In genomic region chr2:10058251-10059015, GRCh38 we compare ENCODE assay signal across 1 cellular context.
TF ChIP-seq lines count a peak whose summit lies in the region.

No MANE protein-coding gene starts in this region.

TF ChIP-seq in H1, 55 proteins besides CTCF, POLR2A, EP300 and RAD21:
- TF ChIP-seq, protein P1, sequence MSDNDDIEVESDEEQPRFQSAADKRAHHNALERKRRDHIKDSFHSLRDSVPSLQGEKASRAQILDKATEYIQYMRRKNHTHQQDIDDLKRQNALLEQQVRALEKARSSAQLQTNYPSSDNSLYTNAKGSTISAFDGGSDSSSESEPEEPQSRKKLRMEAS (IDR thresholded peaks at IDR 0.05): no peak
- TF ChIP-seq SP4 (IDR thresholded peaks at IDR 0.05; ENCODE audit: low read length) (no peak), KDM1A (IDR thresholded peaks at IDR 0.05; ENCODE audit: borderline replicate concordance, low read length) (no peak), EZH2 (IDR thresholded peaks at IDR 0.05; ENCODE audit: low read depth, low read length, severe bottlenecking) (no peak), BACH1 (IDR thresholded peaks at IDR 0.05; ENCODE audit: low read length) (no peak), JUND (IDR thresholded peaks at IDR 0.05; ENCODE audit: low read length) (no peak), SRF (IDR thresholded peaks at IDR 0.05; ENCODE audit: low read depth, low read length) (no peak), SP2 (IDR thresholded peaks at IDR 0.05; ENCODE audit: low read length) (no peak), NANOG (IDR thresholded peaks at IDR 0.05; ENCODE audit: insufficient read depth, low read depth, low read length, poor library complexity, severe bottlenecking) (no peak), TAF7 (optimal IDR thresholded peaks at IDR 0.05; ENCODE audit: borderline replicate concordance, low read depth, low read length) (no peak), SIN3A (conservative IDR thresholded peaks at IDR 0.05 in 1 of 2, IDR thresholded peaks at IDR 0.05 in 1 of 2; ENCODE audit: low read depth in 1 of 2, low read length in 2 of 2) (no peak), CHD2 (IDR thresholded peaks at IDR 0.05; ENCODE audit: low read length) (no peak), CBX8 (IDR thresholded peaks at IDR 0.05; ENCODE audit: borderline replicate concordance, low read depth, low read length) (no peak), GABPA (IDR thresholded peaks at IDR 0.05; ENCODE audit: borderline replicate concordance, insufficient read depth, low read length) (no peak), YY1 (IDR thresholded peaks at IDR 0.05; ENCODE audit: low read depth, low read length) (no peak)
- TF ChIP-seq, protein P2, sequence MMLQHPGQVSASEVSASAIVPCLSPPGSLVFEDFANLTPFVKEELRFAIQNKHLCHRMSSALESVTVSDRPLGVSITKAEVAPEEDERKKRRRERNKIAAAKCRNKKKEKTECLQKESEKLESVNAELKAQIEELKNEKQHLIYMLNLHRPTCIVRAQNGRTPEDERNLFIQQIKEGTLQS (IDR thresholded peaks at IDR 0.05; ENCODE audit: insufficient read depth, low read depth, low read length): no peak
- TF ChIP-seq, protein P3, sequence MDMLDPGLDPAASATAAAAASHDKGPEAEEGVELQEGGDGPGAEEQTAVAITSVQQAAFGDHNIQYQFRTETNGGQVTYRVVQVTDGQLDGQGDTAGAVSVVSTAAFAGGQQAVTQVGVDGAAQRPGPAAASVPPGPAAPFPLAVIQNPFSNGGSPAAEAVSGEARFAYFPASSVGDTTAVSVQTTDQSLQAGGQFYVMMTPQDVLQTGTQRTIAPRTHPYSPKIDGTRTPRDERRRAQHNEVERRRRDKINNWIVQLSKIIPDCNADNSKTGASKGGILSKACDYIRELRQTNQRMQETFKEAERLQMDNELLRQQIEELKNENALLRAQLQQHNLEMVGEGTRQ (IDR thresholded peaks at IDR 0.05; ENCODE audit: low read length): no peak
TF ChIP-seq in H1: peak in this region for 0.
